9 cellular contexts compared by ENCODE assay signal in the genomic region with DNA sequence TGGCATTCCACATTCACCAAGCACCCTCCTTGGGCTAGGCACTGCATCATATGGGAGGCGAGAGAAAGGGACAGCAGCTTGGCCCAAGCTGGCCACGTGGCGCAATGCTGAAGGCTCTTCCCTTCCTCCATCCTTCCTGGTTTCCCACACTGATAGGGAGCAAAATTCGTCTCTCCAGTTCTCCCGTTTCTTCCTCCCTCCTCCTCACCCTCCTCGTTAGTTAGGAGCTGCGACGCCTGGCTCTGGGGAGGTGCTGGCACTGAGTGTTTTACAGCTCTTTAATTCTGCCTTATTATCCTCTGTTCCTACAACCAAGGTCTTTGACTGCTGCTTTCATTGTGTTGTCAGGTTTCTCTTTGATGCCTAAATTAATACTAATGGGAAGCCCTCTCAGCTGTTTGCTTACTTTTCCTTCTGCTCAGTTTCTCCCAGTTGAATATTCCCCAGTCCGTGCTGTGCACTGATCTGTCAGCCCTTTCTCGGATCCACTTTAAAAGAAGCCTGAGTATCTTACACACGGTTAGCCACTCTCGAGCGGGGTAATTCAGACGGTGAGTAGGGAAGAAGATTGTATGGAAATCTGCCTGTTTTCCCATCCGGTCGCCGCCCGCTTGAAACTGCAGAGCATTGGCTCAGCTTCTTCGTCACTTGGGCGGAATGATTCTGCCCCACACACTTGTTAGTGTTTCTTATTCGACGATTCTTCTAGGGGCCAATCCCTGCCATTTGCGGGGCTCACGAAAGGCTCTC. TPM values are rescaled to one million over a fixed set of nuclear protein-coding genes. Genes with fewer than 3 reads are reported as not detected.
DNase-seq lines count a peak whose midpoint lies in the region; ATAC-seq, FAIRE-seq and TF ChIP-seq lines count a peak whose summit lies in the region.
"Had no signal": no experiment of that assay in that cellular context is flagged by ENCODE, and none has a peak within 500 bp of the region (broad histone marks: within the 10 kb centered on the region; RNA-seq: fewer than 3 reads in every experiment).

No MANE protein-coding gene starts in this region.

- H3K9me3 ChIP-seq in neural cell (ENCODE audit: low read length), result no peaks in the 10 kb centered on the region

- intact Hi-C loops in Right ventricle myocardium superior (cut with DNase I), result no loop called here

- H3K27me3 Mint-ChIP-seq in WTC11 (ENCODE audit: low read depth), result peaks cover 27% of the 10 kb centered on the region

- no peaks in the 10 kb centered on the region for H3K36me3 ChIP-seq in neural cell (ENCODE audit: insufficient read depth, low read length)

- peak overlapping the region; percentile 1 for H3K27ac ChIP-seq in neural cell (ENCODE audit: low read length)

- H3K4me2 ChIP-seq in neural cell (ENCODE audit: low read length), result peak overlapping the region; percentile 12

- TF ChIP-seq POLR2A in H54 (IDR thresholded peaks at IDR 0.05; ENCODE audit: low read depth, low read length), result no peak

- H3K9ac ChIP-seq in neural cell (ENCODE audit: low read length), result no peak overlapping the region

- H4K20me1 ChIP-seq in neural cell (ENCODE audit: insufficient read depth), result no peaks in the 10 kb centered on the region

- peaks cover 3% of the 10 kb centered on the region for H3F3A ChIP-seq in neural cell (ENCODE audit: insufficient read depth, low read length, poor library complexity, severe bottlenecking)

- ATAC-seq in WTC11, result peak; percentile 85
- ATAC-seq in Right ventricle myocardium superior (ENCODE audit: poor library complexity), result peak; percentile 19
- ATAC-seq in GM19395 (IDR thresholded peaks at IDR 0.05; ENCODE audit: unreplicated experiment), result no peak

- no peaks in the 10 kb centered on the region for H3K79me2 ChIP-seq in neural cell (replicated peaks; ENCODE audit: insufficient read depth, low read length)

- peak; percentile 59 for TF ChIP-seq EP300 in neural cell (conservative IDR thresholded peaks at IDR 0.05; ENCODE audit: poor library complexity, severe bottlenecking)

- H3K27ac Mint-ChIP-seq in WTC11, result no peak overlapping the region

- no peak for FAIRE-seq in H54 (lab: Jason Lieb, UNC)

- no peak overlapping the region for H2AFZ ChIP-seq in neural cell (ENCODE audit: low read depth, low read length)

- H3K27me3 ChIP-seq in neural cell (ENCODE audit: insufficient read depth, low read depth, low read length), result no peaks in the 10 kb centered on the region

- no peaks in the 10 kb centered on the region for H3K9me2 ChIP-seq in neural cell (ENCODE audit: insufficient read depth, low read length)

- TF ChIP-seq CTCF in WTC11 (IDR thresholded peaks at IDR 0.05) (no peak), neural cell (IDR thresholded peaks at IDR 0.05; ENCODE audit: poor library complexity, severe bottlenecking) (no peak)

- H3K4me3 ChIP-seq in neural cell (ENCODE audit: low read length), result peak overlapping the region; percentile 60

- peaks cover 27% of the 10 kb centered on the region for H3K4me1 Mint-ChIP-seq in WTC11

- POLR2A ChIA-PET in WTC11 (lab: Charles Lee), result no interaction called here
- POLR2A ChIA-PET in HEK293T (lab: Yijun Ruan, JAX), result no interaction called here

- CTCF ChIA-PET in WTC11 (lab: Charles Lee), result interaction anchor here (1.0 to 3.7 kb wide), 6 partner anchors 9 to 108 kb away, joined by 3 to 41 read pairs (median 16); no protein-coding TSS in a partner anchor
- CTCF ChIA-PET in HEK293T (lab: Yijun Ruan, JAX), result no interaction called here

- DNase-seq in AG20443 (ENCODE audit: low spot score), result peak; percentile 43
- no peak for DNase-seq in WTC11 (ENCODE audit: low spot score)
- DNase-seq in Right ventricle myocardium superior, result no peak
- no peak for DNase-seq in HEK293T (ENCODE audit: extremely low spot score)
- DNase-seq in H54 (ENCODE audit: insufficient read length, low spot score), result no peak
- no peak for DNase-seq in SK-N-DZ (ENCODE audit: low spot score)
- DNase-seq: effector CD8-positive, alpha-beta T cell had no signal

- TF ChIP-seq RAD21 in neural cell (conservative IDR thresholded peaks at IDR 0.05), result no peak

- no peaks in the 10 kb centered on the region for H3K36me3 Mint-ChIP-seq in WTC11

- peak overlapping the region; percentile 63 for H3K4me3 Mint-ChIP-seq in WTC11

- no peaks in the 10 kb centered on the region for H3K9me3 Mint-ChIP-seq in WTC11

TF ChIP-seq in WTC11, 78 proteins besides CTCF, POLR2A, EP300 and RAD21 (continues in another document):
- TF ChIP-seq SP1 (CRISPR knock-in tag; conservative IDR thresholded peaks at IDR 0.05) (no peak), ETV6 (CRISPR knock-in tag; IDR thresholded peaks at IDR 0.05) (peak; percentile 30; the same call in 1 of the 2 replicates), JAZF1 (CRISPR knock-in tag; IDR thresholded peaks at IDR 0.05) (no peak), NR1H2 (CRISPR knock-in tag; IDR thresholded peaks at IDR 0.05) (no peak), ZNF263 (CRISPR knock-in tag; IDR thresholded peaks at IDR 0.05; ENCODE audit: low read depth) (peak; percentile 49; the same call in 1 of the 2 replicates)
- TF ChIP-seq, protein P1, sequence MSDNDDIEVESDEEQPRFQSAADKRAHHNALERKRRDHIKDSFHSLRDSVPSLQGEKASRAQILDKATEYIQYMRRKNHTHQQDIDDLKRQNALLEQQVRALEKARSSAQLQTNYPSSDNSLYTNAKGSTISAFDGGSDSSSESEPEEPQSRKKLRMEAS (CRISPR knock-in tag; IDR thresholded peaks at IDR 0.05), result peak; percentile 85
- TF ChIP-seq, protein P2, sequence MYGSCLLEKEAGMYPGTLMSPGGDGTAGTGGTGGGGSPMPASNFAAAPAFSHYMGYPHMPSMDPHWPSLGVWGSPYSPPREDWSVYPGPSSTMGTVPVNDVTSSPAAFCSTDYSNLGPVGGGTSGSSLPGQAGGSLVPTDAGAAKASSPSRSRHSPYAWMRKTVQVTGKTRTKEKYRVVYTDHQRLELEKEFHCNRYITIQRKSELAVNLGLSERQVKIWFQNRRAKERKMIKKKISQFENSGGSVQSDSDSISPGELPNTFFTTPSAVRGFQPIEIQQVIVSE (CRISPR knock-in tag; IDR thresholded peaks at IDR 0.05; ENCODE audit: borderline replicate concordance), result no peak

TF ChIP-seq in neural cell, 6 proteins besides CTCF, POLR2A, EP300 and RAD21 (continues in another document):
- TF ChIP-seq TAF1 (IDR thresholded peaks at IDR 0.05; ENCODE audit: low read depth) (no peak), EZH2 (IDR thresholded peaks at IDR 0.05; ENCODE audit: borderline replicate concordance, insufficient read depth, low read length, poor library complexity, severe bottlenecking) (no peak)

TF ChIP-seq in HEK293T, 16 proteins besides CTCF, POLR2A, EP300 and RAD21:
- TF ChIP-seq BHLHE40 (IDR thresholded peaks at IDR 0.05; ENCODE audit: borderline replicate concordance) (no peak), ZNF384 (IDR thresholded peaks at IDR 0.05) (no peak), TARDBP (IDR thresholded peaks at IDR 0.05) (no peak), FOXK2 (IDR thresholded peaks at IDR 0.05) (no peak), NFRKB (IDR thresholded peaks at IDR 0.05) (no peak), ARNT (IDR thresholded peaks at IDR 0.05) (no peak), ELF4 (IDR thresholded peaks at IDR 0.05) (no peak), CTBP1 (IDR thresholded peaks at IDR 0.05; ENCODE audit: borderline replicate concordance) (no peak), FOXA1 (IDR thresholded peaks at IDR 0.05) (no peak), FOXM1 (IDR thresholded peaks at IDR 0.05; ENCODE audit: borderline replicate concordance) (no peak), LEF1 (IDR thresholded peaks at IDR 0.05; ENCODE audit: borderline replicate concordance) (no peak), SUZ12 (IDR thresholded peaks at IDR 0.05) (no peak), L3MBTL2 (conservative IDR thresholded peaks at IDR 0.05) (no peak), HDGF (IDR thresholded peaks at IDR 0.05; ENCODE audit: borderline replicate concordance) (no peak), SP1 (IDR thresholded peaks at IDR 0.05) (no peak)
- TF ChIP-seq, protein P3, sequence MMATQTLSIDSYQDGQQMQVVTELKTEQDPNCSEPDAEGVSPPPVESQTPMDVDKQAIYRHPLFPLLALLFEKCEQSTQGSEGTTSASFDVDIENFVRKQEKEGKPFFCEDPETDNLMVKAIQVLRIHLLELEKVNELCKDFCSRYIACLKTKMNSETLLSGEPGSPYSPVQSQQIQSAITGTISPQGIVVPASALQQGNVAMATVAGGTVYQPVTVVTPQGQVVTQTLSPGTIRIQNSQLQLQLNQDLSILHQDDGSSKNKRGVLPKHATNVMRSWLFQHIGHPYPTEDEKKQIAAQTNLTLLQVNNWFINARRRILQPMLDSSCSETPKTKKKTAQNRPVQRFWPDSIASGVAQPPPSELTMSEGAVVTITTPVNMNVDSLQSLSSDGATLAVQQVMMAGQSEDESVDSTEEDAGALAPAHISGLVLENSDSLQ (IDR thresholded peaks at IDR 0.05), result no peak
TF ChIP-seq in HEK293T: peak in this region for 0.

RNA-seq across cellular contexts. Expression of a gene that starts 56.2 kb away (rescaled TPM):
- total RNA-seq in WTC11 (2021) (6.3 to 6.8 TPM (median 6.4 TPM) in 3 replicates), Right ventricle myocardium superior (184 TPM)
- 36.9 and 38.2 TPM in 2 replicates for polyA plus RNA-seq in neural cell
- polyA minus RNA-seq in neural cell, result 25.6 and 28.0 TPM in 2 replicates
- 34.4 and 34.6 TPM in 2 replicates for polyA plus RNA-seq in SK-N-DZ (2014; cell fraction: cytosol; rRNA removed)
- polyA plus RNA-seq in SK-N-DZ (2014; cell fraction: nucleus; rRNA removed), result 75.3 and 87.8 TPM in 2 replicates

Comparison
In these comparisons a context has a peak if more than half of its experiments do, and no peak if none do; other contexts are left out.
1. RNA of a gene that starts 56.2 kb away (total RNA-seq): 184 TPM in Right ventricle myocardium superior (single experiment); 6.3 to 6.8 TPM in WTC11; every median in the first group is over 10 times any median in the second.